8 cellular contexts compared by ENCODE assay signal in the genomic region with DNA sequence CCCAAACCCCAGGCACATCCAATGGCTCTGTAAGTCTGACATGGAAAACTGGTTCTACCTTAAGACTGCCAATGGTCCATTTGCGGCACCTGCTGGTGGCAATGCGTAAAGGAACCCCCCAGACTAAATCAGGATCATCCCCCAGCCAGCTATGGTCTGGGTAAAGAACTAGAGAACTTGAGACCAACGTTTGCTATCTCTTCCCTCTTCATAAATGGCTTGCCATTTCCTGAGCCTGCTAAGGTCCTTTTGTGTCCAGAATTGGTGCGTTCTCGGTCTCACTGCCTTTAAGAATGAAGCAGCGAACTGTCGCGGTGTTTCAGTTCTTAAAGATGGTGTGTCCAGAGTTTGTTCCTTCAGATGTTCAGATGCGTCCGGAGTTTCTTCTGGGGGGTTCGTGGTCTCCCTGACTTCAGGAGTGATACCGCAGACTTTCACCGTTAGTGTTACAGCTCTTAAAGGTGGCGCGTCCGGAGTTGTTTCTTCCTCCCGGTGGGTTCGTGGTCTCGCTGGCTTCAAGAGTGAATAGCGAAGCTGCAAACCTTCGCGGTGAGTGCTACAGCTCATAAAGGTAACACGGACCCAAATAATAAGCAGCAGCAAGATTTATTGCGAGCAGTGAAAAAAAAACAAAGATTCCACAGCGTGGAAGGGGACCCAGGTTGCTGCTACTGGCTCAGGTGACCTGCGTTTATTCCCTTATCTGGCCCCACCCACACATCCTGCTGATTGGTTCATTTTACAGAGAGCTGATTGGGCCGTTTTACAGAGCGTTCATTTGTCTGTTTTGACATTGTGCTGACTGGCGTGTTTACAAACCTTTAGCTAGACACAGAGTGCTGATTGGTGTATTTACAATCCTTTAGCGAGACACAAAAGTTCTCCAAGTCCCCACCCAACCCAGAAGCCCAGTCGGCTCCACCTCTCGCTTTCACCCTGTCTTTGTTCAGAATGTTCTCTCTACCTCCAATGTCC.
A peak's percentile ranks its signal among the peaks of the same experiment; 100 is the strongest.
DNase-seq lines count a peak whose midpoint lies in the region; ATAC-seq and TF ChIP-seq lines count a peak whose summit lies in the region.

No MANE protein-coding gene starts in this region.

- DNase-seq in BE2C: peak; percentile 21
- peak; percentile 37 for DNase-seq in OCI-M2 (lab: John Stamatoyannopoulos, UW; ENCODE audit: unreplicated experiment)
- peak; percentile 87 for DNase-seq in activated effector memory CD4-positive, alpha-beta T cell treated with anti-CD3 and anti-CD28 coated beads, Interleukin-2, amount 50 U/mL, for 16 hours
- peak; percentile 62 to 65 for DNase-seq in memory B cell (ENCODE audit: low spot score in 2 of 2)
- DNase-seq in substantia nigra (lab: John Stamatoyannopoulos, UW): peak in 3 of 49 donors; percentile 7 to 13 (median 10)
- no peak for DNase-seq in A673 (ENCODE audit: low spot score)

- H3K36me3 ChIP-seq in BE2C: no peaks in the 10 kb centered on the region
- no peaks in the 10 kb centered on the region for H3K36me3 ChIP-seq in A673 (ENCODE audit: insufficient read depth, low read length, poor library complexity, severe bottlenecking)

- TF ChIP-seq CTCF in BE2C (IDR thresholded peaks at IDR 0.05; ENCODE audit: low read depth, low read length) (peak; percentile 54), A673 (conservative IDR thresholded peaks at IDR 0.05; ENCODE audit: low read depth, low read length) (no peak)

- no peaks in the 10 kb centered on the region for H3K9me3 Mint-ChIP-seq in memory B cell

- no peaks in the 10 kb centered on the region for H3K27me3 ChIP-seq in BE2C
- H3K27me3 ChIP-seq in A673 (replicated peaks; ENCODE audit: insufficient read depth, low read depth, low read length, poor library complexity): no peaks in the 10 kb centered on the region

- H3K4me3 ChIP-seq in BE2C (ENCODE audit: low read depth, low read length) (no peak overlapping the region), A673 (ENCODE audit: low read depth, low read length, poor library complexity, severe bottlenecking) (no peak overlapping the region)

- H3K27me3 Mint-ChIP-seq in memory B cell: no peaks in the 10 kb centered on the region

- H3K36me3 Mint-ChIP-seq in memory B cell: no peaks in the 10 kb centered on the region

- H3K4me1 ChIP-seq in BE2C (no peaks in the 10 kb centered on the region), A673 (ENCODE audit: insufficient read depth, low read length, poor library complexity, severe bottlenecking) (no peaks in the 10 kb centered on the region)

- no TSS peak for BruUV-seq in A673 (replicated peaks; lab: Mats Ljungman, UMichigan)

- H3K27ac Mint-ChIP-seq in memory B cell: peak overlapping the region; percentile 84

- no peaks in the 10 kb centered on the region for H3K9me3 ChIP-seq in BE2C
- H3K9me3 ChIP-seq in A673 (ENCODE audit: low read depth, low read length, poor library complexity, severe bottlenecking): no peaks in the 10 kb centered on the region

- H3K27ac ChIP-seq in substantia nigra (ENCODE audit: low read depth, low read length, poor library complexity, severe bottlenecking) (peak overlapping the region; percentile 36), A673 (ENCODE audit: low read depth, low read length, poor library complexity, severe bottlenecking) (no peak overlapping the region)

- peak; percentile 52 for ATAC-seq in GM18868 (IDR thresholded peaks at IDR 0.05; ENCODE audit: unreplicated experiment)
- ATAC-seq in HG03064 (IDR thresholded peaks at IDR 0.05; ENCODE audit: low read depth, unreplicated experiment): peak; percentile 54
- ATAC-seq in memory B cell (ENCODE audit: low read depth): peak; percentile 87

- peak overlapping the region; percentile 89 for H3K4me3 Mint-ChIP-seq in memory B cell

- intact Hi-C loops in A673 (cut with micrococcal nuclease; ENCODE audit: unreplicated experiment): no loop called here

- POLR2A ChIA-PET in A673 (lab: Charles Lee; ENCODE audit: low non-redundant PET): no interaction called here

- H3K4me1 Mint-ChIP-seq in memory B cell: peaks cover 51% of the 10 kb centered on the region

- CTCF ChIA-PET in A673 (lab: Charles Lee): no interaction called here
